1 cellular context compared by ENCODE assay signal in the genomic region with DNA sequence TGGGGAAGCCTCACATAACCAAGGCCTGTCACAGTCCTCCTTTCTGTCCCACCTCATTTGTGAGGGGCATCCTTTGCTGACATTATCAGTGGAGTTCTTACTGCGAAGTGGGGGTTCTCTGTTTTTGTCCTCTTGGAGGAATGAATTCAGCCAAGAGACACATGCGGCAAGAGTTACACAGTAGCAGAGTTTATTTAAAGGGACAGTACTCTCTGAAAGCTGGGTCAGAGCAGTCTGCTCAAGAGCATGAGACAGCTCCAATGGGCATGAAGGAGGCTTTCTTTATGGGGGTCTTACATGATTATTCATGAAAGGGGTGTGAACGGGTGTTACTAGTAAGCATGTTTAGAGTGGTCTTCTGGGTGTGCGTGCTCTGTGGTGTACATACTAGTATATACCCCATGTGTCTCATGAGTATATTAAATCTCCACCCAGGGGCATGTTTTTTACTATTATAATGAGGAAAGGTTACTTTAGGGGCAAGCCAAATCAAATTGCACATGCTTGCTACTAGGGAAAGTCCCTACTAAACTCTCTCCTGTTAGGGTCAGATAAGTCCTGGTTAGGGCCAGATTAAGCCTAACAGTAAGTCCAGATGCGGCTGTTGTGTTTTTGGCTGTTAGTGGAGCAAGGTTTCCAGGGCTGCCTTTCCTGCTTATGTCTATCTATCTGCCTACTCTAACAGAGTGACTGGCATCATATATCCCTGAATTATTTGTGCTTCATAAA.
TF ChIP-seq lines count a peak whose summit lies in the region.

No MANE protein-coding gene starts in this region.

TF ChIP-seq in K562, 482 proteins besides CTCF, POLR2A, EP300 and RAD21 (continued from another document and continues in another):
- TF ChIP-seq, protein P1, sequence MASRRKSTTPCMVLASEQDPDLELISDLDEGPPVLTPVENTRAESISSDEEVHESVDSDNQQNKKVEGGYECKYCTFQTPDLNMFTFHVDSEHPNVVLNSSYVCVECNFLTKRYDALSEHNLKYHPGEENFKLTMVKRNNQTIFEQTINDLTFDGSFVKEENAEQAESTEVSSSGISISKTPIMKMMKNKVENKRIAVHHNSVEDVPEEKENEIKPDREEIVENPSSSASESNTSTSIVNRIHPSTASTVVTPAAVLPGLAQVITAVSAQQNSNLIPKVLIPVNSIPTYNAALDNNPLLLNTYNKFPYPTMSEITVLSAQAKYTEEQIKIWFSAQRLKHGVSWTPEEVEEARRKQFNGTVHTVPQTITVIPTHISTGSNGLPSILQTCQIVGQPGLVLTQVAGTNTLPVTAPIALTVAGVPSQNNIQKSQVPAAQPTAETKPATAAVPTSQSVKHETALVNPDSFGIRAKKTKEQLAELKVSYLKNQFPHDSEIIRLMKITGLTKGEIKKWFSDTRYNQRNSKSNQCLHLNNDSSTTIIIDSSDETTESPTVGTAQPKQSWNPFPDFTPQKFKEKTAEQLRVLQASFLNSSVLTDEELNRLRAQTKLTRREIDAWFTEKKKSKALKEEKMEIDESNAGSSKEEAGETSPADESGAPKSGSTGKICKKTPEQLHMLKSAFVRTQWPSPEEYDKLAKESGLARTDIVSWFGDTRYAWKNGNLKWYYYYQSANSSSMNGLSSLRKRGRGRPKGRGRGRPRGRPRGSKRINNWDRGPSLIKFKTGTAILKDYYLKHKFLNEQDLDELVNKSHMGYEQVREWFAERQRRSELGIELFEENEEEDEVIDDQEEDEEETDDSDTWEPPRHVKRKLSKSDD (conservative IDR thresholded peaks at IDR 0.05; ENCODE audit: low read length): no peak
- TF ChIP-seq CEBPG (CRISPR knock-in tag; IDR thresholded peaks at IDR 0.05) (no peak; the same call in 1 of the 2 replicates), CEBPG (tag; conservative IDR thresholded peaks at IDR 0.05 in 1 of 2, IDR thresholded peaks at IDR 0.05 in 1 of 2) (no peak), ZNF699 (CRISPR knock-in tag; IDR thresholded peaks at IDR 0.05; ENCODE audit: insufficient replicate concordance) (no peak), BMI1 (IDR thresholded peaks at IDR 0.05; ENCODE audit: low read length) (no peak), SP1 (CRISPR knock-in tag; IDR thresholded peaks at IDR 0.05) (no peak), MTA2 (IDR thresholded peaks at IDR 0.05; ENCODE audit: low read depth) (peak; percentile 98), SETDB1 (IDR thresholded peaks at IDR 0.05; ENCODE audit: low read length) (no peak), ZNF77 (CRISPR knock-in tag; IDR thresholded peaks at IDR 0.05) (no peak), KDM2B (CRISPR knock-in tag; IDR thresholded peaks at IDR 0.05) (no peak), SIN3B (IDR thresholded peaks at IDR 0.05; ENCODE audit: low read depth) (no peak), KDM5B (IDR thresholded peaks at IDR 0.05; ENCODE audit: insufficient replicate concordance, low read depth, low read length) (no peak), ZC3H8 (IDR thresholded peaks at IDR 0.05) (no peak), RBBP5 (IDR thresholded peaks at IDR 0.05; ENCODE audit: borderline replicate concordance, insufficient read depth, low read length, poor library complexity, severe bottlenecking) (no peak), SIRT6 (IDR thresholded peaks at IDR 0.05; ENCODE audit: low read depth, low read length) (no peak), ZKSCAN3 (CRISPR knock-in tag; IDR thresholded peaks at IDR 0.05) (no peak), EHMT2 (IDR thresholded peaks at IDR 0.05) (no peak), ILK (tag; IDR thresholded peaks at IDR 0.05; ENCODE audit: borderline replicate concordance, low read depth) (no peak), NELFE (IDR thresholded peaks at IDR 0.05; ENCODE audit: insufficient read depth, insufficient read length) (no peak), SMAD1 (IDR thresholded peaks at IDR 0.05; ENCODE audit: low read depth, low read length, partially characterized antibody) (peak; percentile 87), TSC22D4 (tag; IDR thresholded peaks at IDR 0.05) (no peak), RFX1 (IDR thresholded peaks at IDR 0.05) (peak; percentile 10; the same call in 1 of the 2 replicates), HMG20A (CRISPR knock-in tag; conservative IDR thresholded peaks at IDR 0.05) (no peak), TFAM (CRISPR knock-in tag; conservative IDR thresholded peaks at IDR 0.05) (no peak), MED1 (CRISPR knock-in tag; IDR thresholded peaks at IDR 0.05; ENCODE audit: borderline replicate concordance) (no peak), TCF7L2 (IDR thresholded peaks at IDR 0.05; ENCODE audit: low read depth, low read length) (no peak), ZNF695 (CRISPR knock-in tag; IDR thresholded peaks at IDR 0.05) (no peak), MEF2D (tag; conservative IDR thresholded peaks at IDR 0.05; ENCODE audit: low read depth) (no peak)
- TF ChIP-seq, protein P2, sequence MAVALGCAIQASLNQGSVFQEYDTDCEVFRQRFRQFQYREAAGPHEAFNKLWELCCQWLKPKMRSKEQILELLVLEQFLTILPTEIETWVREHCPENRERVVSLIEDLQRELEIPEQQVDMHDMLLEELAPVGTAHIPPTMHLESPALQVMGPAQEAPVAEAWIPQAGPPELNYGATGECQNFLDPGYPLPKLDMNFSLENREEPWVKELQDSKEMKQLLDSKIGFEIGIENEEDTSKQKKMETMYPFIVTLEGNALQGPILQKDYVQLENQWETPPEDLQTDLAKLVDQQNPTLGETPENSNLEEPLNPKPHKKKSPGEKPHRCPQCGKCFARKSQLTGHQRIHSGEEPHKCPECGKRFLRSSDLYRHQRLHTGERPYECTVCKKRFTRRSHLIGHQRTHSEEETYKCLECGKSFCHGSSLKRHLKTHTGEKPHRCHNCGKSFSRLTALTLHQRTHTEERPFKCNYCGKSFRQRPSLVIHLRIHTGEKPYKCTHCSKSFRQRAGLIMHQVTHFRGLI (CRISPR knock-in tag; IDR thresholded peaks at IDR 0.05): no peak
- TF ChIP-seq, protein P3, sequence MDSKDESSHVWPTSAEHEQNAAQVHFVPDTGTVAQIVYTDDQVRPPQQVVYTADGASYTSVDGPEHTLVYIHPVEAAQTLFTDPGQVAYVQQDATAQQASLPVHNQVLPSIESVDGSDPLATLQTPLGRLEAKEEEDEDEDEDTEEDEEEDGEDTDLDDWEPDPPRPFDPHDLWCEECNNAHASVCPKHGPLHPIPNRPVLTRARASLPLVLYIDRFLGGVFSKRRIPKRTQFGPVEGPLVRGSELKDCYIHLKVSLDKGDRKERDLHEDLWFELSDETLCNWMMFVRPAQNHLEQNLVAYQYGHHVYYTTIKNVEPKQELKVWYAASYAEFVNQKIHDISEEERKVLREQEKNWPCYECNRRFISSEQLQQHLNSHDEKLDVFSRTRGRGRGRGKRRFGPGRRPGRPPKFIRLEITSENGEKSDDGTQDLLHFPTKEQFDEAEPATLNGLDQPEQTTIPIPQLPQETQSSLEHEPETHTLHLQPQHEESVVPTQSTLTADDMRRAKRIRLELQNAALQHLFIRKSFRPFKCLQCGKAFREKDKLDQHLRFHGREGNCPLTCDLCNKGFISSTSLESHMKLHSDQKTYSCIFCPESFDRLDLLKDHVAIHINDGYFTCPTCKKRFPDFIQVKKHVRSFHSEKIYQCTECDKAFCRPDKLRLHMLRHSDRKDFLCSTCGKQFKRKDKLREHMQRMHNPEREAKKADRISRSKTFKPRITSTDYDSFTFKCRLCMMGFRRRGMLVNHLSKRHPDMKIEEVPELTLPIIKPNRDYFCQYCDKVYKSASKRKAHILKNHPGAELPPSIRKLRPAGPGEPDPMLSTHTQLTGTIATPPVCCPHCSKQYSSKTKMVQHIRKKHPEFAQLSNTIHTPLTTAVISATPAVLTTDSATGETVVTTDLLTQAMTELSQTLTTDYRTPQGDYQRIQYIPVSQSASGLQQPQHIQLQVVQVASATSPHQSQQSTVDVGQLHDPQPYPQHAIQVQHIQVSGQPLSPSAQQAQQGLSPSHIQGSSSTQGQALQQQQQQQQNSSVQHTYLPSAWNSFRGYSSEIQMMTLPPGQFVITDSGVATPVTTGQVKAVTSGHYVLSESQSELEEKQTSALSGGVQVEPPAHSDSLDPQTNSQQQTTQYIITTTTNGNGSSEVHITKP (IDR thresholded peaks at IDR 0.05; ENCODE audit: partially characterized antibody): no peak
- TF ChIP-seq, protein P4, sequence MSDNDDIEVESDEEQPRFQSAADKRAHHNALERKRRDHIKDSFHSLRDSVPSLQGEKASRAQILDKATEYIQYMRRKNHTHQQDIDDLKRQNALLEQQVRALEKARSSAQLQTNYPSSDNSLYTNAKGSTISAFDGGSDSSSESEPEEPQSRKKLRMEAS (CRISPR knock-in tag; IDR thresholded peaks at IDR 0.05): no peak
- TF ChIP-seq, protein P5, sequence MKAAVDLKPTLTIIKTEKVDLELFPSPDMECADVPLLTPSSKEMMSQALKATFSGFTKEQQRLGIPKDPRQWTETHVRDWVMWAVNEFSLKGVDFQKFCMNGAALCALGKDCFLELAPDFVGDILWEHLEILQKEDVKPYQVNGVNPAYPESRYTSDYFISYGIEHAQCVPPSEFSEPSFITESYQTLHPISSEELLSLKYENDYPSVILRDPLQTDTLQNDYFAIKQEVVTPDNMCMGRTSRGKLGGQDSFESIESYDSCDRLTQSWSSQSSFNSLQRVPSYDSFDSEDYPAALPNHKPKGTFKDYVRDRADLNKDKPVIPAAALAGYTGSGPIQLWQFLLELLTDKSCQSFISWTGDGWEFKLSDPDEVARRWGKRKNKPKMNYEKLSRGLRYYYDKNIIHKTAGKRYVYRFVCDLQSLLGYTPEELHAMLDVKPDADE (conservative IDR thresholded peaks at IDR 0.05; ENCODE audit: control insufficient read depth, low read depth, low read length): peak; percentile 77
- TF ChIP-seq, protein P6, sequence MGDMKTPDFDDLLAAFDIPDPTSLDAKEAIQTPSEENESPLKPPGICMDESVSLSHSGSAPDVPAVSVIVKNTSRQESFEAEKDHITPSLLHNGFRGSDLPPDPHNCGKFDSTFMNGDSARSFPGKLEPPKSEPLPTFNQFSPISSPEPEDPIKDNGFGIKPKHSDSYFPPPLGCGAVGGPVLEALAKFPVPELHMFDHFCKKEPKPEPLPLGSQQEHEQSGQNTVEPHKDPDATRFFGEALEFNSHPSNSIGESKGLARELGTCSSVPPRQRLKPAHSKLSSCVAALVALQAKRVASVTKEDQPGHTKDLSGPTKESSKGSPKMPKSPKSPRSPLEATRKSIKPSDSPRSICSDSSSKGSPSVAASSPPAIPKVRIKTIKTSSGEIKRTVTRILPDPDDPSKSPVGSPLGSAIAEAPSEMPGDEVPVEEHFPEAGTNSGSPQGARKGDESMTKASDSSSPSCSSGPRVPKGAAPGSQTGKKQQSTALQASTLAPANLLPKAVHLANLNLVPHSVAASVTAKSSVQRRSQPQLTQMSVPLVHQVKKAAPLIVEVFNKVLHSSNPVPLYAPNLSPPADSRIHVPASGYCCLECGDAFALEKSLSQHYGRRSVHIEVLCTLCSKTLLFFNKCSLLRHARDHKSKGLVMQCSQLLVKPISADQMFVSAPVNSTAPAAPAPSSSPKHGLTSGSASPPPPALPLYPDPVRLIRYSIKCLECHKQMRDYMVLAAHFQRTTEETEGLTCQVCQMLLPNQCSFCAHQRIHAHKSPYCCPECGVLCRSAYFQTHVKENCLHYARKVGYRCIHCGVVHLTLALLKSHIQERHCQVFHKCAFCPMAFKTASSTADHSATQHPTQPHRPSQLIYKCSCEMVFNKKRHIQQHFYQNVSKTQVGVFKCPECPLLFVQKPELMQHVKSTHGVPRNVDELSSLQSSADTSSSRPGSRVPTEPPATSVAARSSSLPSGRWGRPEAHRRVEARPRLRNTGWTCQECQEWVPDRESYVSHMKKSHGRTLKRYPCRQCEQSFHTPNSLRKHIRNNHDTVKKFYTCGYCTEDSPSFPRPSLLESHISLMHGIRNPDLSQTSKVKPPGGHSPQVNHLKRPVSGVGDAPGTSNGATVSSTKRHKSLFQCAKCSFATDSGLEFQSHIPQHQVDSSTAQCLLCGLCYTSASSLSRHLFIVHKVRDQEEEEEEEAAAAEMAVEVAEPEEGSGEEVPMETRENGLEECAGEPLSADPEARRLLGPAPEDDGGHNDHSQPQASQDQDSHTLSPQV (IDR thresholded peaks at IDR 0.05): no peak
- TF ChIP-seq, protein P7, sequence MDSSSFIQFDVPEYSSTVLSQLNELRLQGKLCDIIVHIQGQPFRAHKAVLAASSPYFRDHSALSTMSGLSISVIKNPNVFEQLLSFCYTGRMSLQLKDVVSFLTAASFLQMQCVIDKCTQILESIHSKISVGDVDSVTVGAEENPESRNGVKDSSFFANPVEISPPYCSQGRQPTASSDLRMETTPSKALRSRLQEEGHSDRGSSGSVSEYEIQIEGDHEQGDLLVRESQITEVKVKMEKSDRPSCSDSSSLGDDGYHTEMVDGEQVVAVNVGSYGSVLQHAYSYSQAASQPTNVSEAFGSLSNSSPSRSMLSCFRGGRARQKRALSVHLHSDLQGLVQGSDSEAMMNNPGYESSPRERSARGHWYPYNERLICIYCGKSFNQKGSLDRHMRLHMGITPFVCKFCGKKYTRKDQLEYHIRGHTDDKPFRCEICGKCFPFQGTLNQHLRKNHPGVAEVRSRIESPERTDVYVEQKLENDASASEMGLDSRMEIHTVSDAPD (CRISPR knock-in tag; IDR thresholded peaks at IDR 0.05): no peak
- TF ChIP-seq, protein P8, sequence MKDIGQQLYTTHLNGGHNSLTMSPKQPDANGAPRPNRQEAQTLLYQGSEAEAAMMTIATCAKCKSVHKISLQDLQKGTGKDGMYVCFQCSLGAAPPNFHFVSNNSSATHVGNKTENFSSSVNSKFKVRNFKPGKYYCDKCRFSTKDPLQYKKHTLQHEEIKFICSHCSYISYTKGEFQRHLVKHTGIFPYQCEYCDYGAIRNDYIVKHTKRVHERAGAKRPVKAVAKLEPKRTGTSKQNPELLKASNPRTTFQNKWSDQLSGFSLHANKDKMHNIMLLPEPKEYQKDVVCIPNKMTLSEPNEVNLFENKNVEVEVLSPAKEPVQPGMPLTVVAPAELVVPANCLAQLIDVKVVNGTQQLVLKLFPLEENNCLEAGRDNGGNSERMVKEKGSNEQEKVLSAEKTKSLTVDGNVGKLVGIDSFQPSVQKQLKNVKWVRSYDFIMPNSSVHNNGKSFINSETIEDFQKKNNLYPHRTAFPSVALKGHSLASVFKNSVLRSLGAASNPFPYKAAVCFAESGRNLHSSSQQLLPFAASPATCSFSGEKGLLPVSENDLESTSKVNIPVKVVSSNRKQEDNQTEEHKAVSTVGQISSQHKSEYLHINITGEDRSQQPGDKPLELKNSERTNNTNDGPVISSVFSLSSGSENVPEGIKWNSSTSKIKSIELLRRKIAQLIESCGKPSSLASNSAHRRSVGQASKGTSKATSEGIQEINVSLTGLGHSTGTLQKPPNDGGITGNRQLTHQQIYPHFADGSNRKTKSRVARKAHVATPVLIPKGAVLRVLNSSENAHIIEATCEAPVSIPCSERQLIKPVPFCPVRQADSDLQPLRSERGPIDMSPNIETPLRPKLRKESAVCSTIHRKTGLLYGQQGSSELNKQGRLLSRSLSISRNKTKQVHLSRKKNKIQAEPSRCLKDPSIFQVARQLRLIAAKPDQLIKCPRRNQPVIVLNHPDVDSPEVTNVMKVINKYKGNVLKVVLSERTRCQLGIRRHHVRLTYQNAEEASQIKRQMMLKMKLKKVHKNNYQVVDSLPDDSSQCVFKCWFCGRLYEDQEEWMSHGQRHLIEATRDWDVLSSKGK (CRISPR knock-in tag; IDR thresholded peaks at IDR 0.05): no peak
